ENCODE assay signal across 8 cellular contexts in the genomic region with DNA sequence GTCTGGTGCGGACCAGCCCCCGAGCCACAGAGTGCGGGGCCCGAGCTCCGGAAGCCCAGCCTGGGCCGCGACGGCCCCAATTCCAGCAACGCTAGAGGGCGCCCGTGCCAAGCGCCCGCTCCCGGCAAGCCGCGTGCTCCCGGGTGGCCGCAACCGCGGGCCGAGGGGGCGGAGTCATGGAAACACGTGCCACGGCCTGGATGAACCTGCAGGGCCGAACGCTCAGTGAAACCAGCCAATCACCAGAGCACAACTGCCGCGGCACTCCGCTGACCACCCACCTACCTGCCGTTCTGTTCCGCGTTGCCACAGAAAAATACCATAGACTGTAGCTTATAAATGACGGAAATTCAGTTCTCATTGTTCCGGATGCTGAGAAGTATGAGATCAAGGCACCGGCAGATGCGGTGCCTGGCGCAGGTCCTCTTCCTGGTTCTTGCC.
DNase-seq lines count a peak whose midpoint lies in the region; ATAC-seq and TF ChIP-seq lines count a peak whose summit lies in the region.

No MANE protein-coding gene starts in this region.

- peak overlapping the region; percentile 67 for H3K4me2 ChIP-seq in hepatocyte

- H3K4me1 ChIP-seq in hepatocyte (ENCODE audit: insufficient read depth): peaks cover 15% of the 10 kb centered on the region

- no peaks in the 10 kb centered on the region for H4K20me1 ChIP-seq in hepatocyte (ENCODE audit: insufficient read depth, poor library complexity, severe bottlenecking)

- WGBS in hepatocyte (ENCODE audit: low lambda C conversion rate, missing lambda C conversion rate): 37% methylated on average over 24 of the region's 37 CpGs

- H3K27ac ChIP-seq in hepatocyte (no peak overlapping the region), skin epidermis (peak overlapping the region in 4 of 21 experiments; percentile 6 to 57 (median 19))

- H3K9me2 ChIP-seq in hepatocyte (replicated peaks; ENCODE audit: insufficient read depth): no peaks in the 10 kb centered on the region

- no peaks in the 10 kb centered on the region for H3K9me3 ChIP-seq in hepatocyte (ENCODE audit: low read depth)

- no peaks in the 10 kb centered on the region for H3K79me2 ChIP-seq in hepatocyte

- peak; percentile 65 for TF ChIP-seq CTCF in hepatocyte (IDR thresholded peaks at IDR 0.05; ENCODE audit: poor library complexity)

- DNase-seq in G401 (ENCODE audit: low spot score): peak; percentile 17
- peak; percentile 57 to 78 (median 62) for DNase-seq in T-helper 1 cell
- peak; percentile 1 for DNase-seq in amniotic epithelial cell (ENCODE audit: low read depth)
- DNase-seq in hepatocyte (ENCODE audit: low spot score): peak; percentile 77
- no peak for DNase-seq in SKM-1 treated with dmso at 0.1 percent for 144 hours (lab: John Stamatoyannopoulos, UW; ENCODE audit: unreplicated experiment)
- no peak for DNase-seq in foreskin melanocyte

- peak overlapping the region; percentile 14 for H2AFZ ChIP-seq in hepatocyte

- peaks cover 24% of the 10 kb centered on the region for H3K27me3 ChIP-seq in hepatocyte

- in situ Hi-C loops in G401 (cut with HindIII; ENCODE audit: low sequenced_read_pairs): no loop called here

- ATAC-seq in GM19463 (IDR thresholded peaks at IDR 0.05; ENCODE audit: unreplicated experiment): no peak

- no peaks in the 10 kb centered on the region for H3K36me3 ChIP-seq in hepatocyte (replicated peaks; ENCODE audit: insufficient read depth, low read depth)

- H3K4me3 ChIP-seq in hepatocyte: no peak overlapping the region
- peak overlapping the region in 4 of 7 experiments; percentile 1 to 23 (median 5) for H3K4me3 ChIP-seq in skin epidermis

Comparison
In these comparisons a context has a peak if more than half of its experiments do, and no peak if none do; other contexts are left out.
1. DNase-seq: peak in G401 (single experiment), T-helper 1 cell (5 of 5), amniotic epithelial cell (single experiment) and hepatocyte (single experiment); none in SKM-1 treated with dmso at 0.1 percent for 144 hours (single experiment) and foreskin melanocyte (single experiment).